Comparison of ENCODE assay signal across 23 cellular contexts in genomic region chr20:62097881-62098407, GRCh38. TPM values are rescaled to one million over a fixed set of nuclear protein-coding genes. Genes with fewer than 3 reads are reported as not detected.
DNase-seq lines count a peak whose midpoint lies in the region; ATAC-seq, FAIRE-seq and TF ChIP-seq lines count a peak whose summit lies in the region.
"Had no signal": no experiment of that assay in that cellular context is flagged by ENCODE, and none has a peak within 500 bp of the region (broad histone marks: within the 10 kb centered on the region; RNA-seq: fewer than 3 reads in every experiment).

No MANE protein-coding gene starts in this region.

- ATAC-seq in activated naive CD8-positive, alpha-beta T cell treated with anti-CD3 and anti-CD28 coated beads, Interleukin-2, amount 50 U/mL, for 24 hours = peak; percentile 24
- ATAC-seq in GM23338 = peak; percentile 68
- ATAC-seq: GM12878 had no signal

- no peaks in the 10 kb centered on the region for H3K27me3 ChIP-seq in GM23338 (ENCODE audit: insufficient read depth)
- peaks cover 0 to 8% (median 0%) of the 10 kb centered on the region in 3 experiments for H3K27me3 ChIP-seq in neuronal stem cell (ENCODE audit: control insufficient read depth in 3 of 3, insufficient read depth in 3 of 3, low read depth in 1 of 3, low read length in 3 of 3)

- H3K36me3 ChIP-seq in GM23338 (ENCODE audit: insufficient read depth) (no peaks in the 10 kb centered on the region), neuronal stem cell (replicated peaks in 1 of 2; ENCODE audit: control insufficient read depth in 2 of 2, insufficient read depth in 2 of 2, low read length in 2 of 2) (no peaks in the 10 kb centered on the region)
- H3K36me3 ChIP-seq: HAP-1 had no signal

- H3K4me3 Mint-ChIP-seq in activated naive CD8-positive, alpha-beta T cell treated with anti-CD3 and anti-CD28 coated beads, Interleukin-2, amount 50 U/mL, for 24 hours = no peak overlapping the region
- no peak overlapping the region for H3K4me3 Mint-ChIP-seq in activated naive CD8-positive, alpha-beta T cell treated with anti-CD3 and anti-CD28 coated beads for 36 hours
- no peak overlapping the region for H3K4me3 Mint-ChIP-seq in GM23338
- H3K4me3 Mint-ChIP-seq: B cell, HFFc6 had no signal

- H2BK120ac ChIP-seq in neuronal stem cell (ENCODE audit: low read depth, low read length) = no peak overlapping the region

- no peaks in the 10 kb centered on the region for H3K36me3 Mint-ChIP-seq in activated naive CD8-positive, alpha-beta T cell treated with anti-CD3 and anti-CD28 coated beads, Interleukin-2, amount 50 U/mL, for 24 hours (ENCODE audit: low read depth)
- H3K36me3 Mint-ChIP-seq in activated naive CD8-positive, alpha-beta T cell treated with anti-CD3 and anti-CD28 coated beads for 36 hours = peaks cover 6% of the 10 kb centered on the region
- no peaks in the 10 kb centered on the region; the same call in 2 of the 3 replicates for H3K36me3 Mint-ChIP-seq in GM23338 (ENCODE audit: low read depth)

- H3K4me3 ChIP-seq in GM23338 = no peak overlapping the region
- H3K4me3 ChIP-seq in neuronal stem cell (ENCODE audit: low read length in 2 of 2) = no peak overlapping the region
- H3K4me3 ChIP-seq: GM12878, GM23248, HAP-1 had no signal

- TF ChIP-seq CTCF in GM23338 (conservative IDR thresholded peaks at IDR 0.05; ENCODE audit: low read depth in 2 of 2) = no peak

- no peaks in the 10 kb centered on the region for H3K9me2 ChIP-seq in GM23338 (ENCODE audit: insufficient read depth)

- no peak overlapping the region for H4K8ac ChIP-seq in neuronal stem cell (ENCODE audit: low read depth, low read length)

- H3K79me1 ChIP-seq in neuronal stem cell (ENCODE audit: low read depth, low read length) = no peaks in the 10 kb centered on the region

- no peak overlapping the region for H3K27ac Mint-ChIP-seq in activated naive CD8-positive, alpha-beta T cell treated with anti-CD3 and anti-CD28 coated beads, Interleukin-2, amount 50 U/mL, for 24 hours
- H3K27ac Mint-ChIP-seq in activated naive CD8-positive, alpha-beta T cell treated with anti-CD3 and anti-CD28 coated beads for 36 hours = no peak overlapping the region
- no peak overlapping the region for H3K27ac Mint-ChIP-seq in GM23338
- H3K27ac Mint-ChIP-seq: B cell; CD4-positive, alpha-beta memory T cell; HFFc6 had no signal

- WGBS in neuronal stem cell (ENCODE audit: extremely low coverage in 2 of 2, insufficient read length in 2 of 2, insufficient replicate concordance in 1 of 2), 2 donors = no CpG with 5 or more reads among the region's 16 CpGs

- FAIRE-seq in GM19239 (lab: Jason Lieb, UNC) = no peak
- FAIRE-seq: A204.1, G401.6, GM12878, GM18507 had no signal

- H3K23ac ChIP-seq in neuronal stem cell (ENCODE audit: low read depth, low read length, poor library complexity) = no peak overlapping the region

- H3K14ac ChIP-seq in neuronal stem cell (ENCODE audit: low read length) = peak overlapping the region; percentile 89

- peak overlapping the region; percentile 63 for H2AK5ac ChIP-seq in neuronal stem cell (ENCODE audit: low read depth, low read length)

- H3K18ac ChIP-seq in neuronal stem cell (ENCODE audit: low read length) = peak overlapping the region; percentile 28

- H2AFZ ChIP-seq in GM23338 (no peak overlapping the region; the same call in 1 of the 2 replicates), neuronal stem cell (ENCODE audit: low read length) (no peak overlapping the region)
- H2AFZ ChIP-seq: GM23248 had no signal

- H3K4ac ChIP-seq in neuronal stem cell (ENCODE audit: low read length) = no peak overlapping the region

- H3K27me3 Mint-ChIP-seq in activated naive CD8-positive, alpha-beta T cell treated with anti-CD3 and anti-CD28 coated beads, Interleukin-2, amount 50 U/mL, for 24 hours = peaks cover 3% of the 10 kb centered on the region
- H3K27me3 Mint-ChIP-seq in activated naive CD8-positive, alpha-beta T cell treated with anti-CD3 and anti-CD28 coated beads for 36 hours = peaks cover 6% of the 10 kb centered on the region
- peaks cover 8% of the 10 kb centered on the region for H3K27me3 Mint-ChIP-seq in GM23338 (ENCODE audit: insufficient read depth, low read depth, poor library complexity)

- H3K4me2 ChIP-seq in GM23338 (no peak overlapping the region), neuronal stem cell (ENCODE audit: insufficient read depth, low read length, poor library complexity, severe bottlenecking) (no peak overlapping the region)

- no peaks in the 10 kb centered on the region for H3K79me2 ChIP-seq in GM23338 (replicated peaks; ENCODE audit: insufficient read depth)

- H3F3A ChIP-seq in GM23338 (replicated peaks; ENCODE audit: low read depth) = no peaks in the 10 kb centered on the region

- H3K4me1 Mint-ChIP-seq in activated naive CD8-positive, alpha-beta T cell treated with anti-CD3 and anti-CD28 coated beads, Interleukin-2, amount 50 U/mL, for 24 hours = no peaks in the 10 kb centered on the region
- H3K4me1 Mint-ChIP-seq in activated naive CD8-positive, alpha-beta T cell treated with anti-CD3 and anti-CD28 coated beads for 36 hours = no peaks in the 10 kb centered on the region
- no peaks in the 10 kb centered on the region; the same call in 2 of the 3 replicates for H3K4me1 Mint-ChIP-seq in GM23338
- H3K4me1 Mint-ChIP-seq: B cell; CD4-positive, alpha-beta memory T cell had no signal

- peaks cover 18% of the 10 kb centered on the region for H3K9me3 Mint-ChIP-seq in activated naive CD8-positive, alpha-beta T cell treated with anti-CD3 and anti-CD28 coated beads, Interleukin-2, amount 50 U/mL, for 24 hours
- peaks cover 10% of the 10 kb centered on the region for H3K9me3 Mint-ChIP-seq in activated naive CD8-positive, alpha-beta T cell treated with anti-CD3 and anti-CD28 coated beads for 36 hours
- no peaks in the 10 kb centered on the region; the same call in 2 of the 3 replicates for H3K9me3 Mint-ChIP-seq in GM23338

- no peak overlapping the region for H2BK5ac ChIP-seq in neuronal stem cell (ENCODE audit: low read length)

- no peak overlapping the region for H3K27ac ChIP-seq in GM23338 (ENCODE audit: low read depth)
- H3K27ac ChIP-seq in neuronal stem cell (replicated peaks; ENCODE audit: low read length) = no peak overlapping the region
- H3K27ac ChIP-seq: 22Rv1, GM23248 had no signal

- H3K9me3 ChIP-seq in neuronal stem cell (replicated peaks in 1 of 2; ENCODE audit: control insufficient read depth in 2 of 2, insufficient read depth in 1 of 2, low read depth in 1 of 2, low read length in 2 of 2) = peaks cover 0 to 14% of the 10 kb centered on the region in 2 donors
- H3K9me3 ChIP-seq: HAP-1 had no signal

- no peak overlapping the region for H4K91ac ChIP-seq in neuronal stem cell (ENCODE audit: low read depth, low read length, poor library complexity)

- no peak for DNase-seq in activated naive CD8-positive, alpha-beta T cell treated with anti-CD3 and anti-CD28 coated beads, Interleukin-2, amount 50 U/mL, for 24 hours
- DNase-seq in activated naive CD8-positive, alpha-beta T cell treated with anti-CD3 and anti-CD28 coated beads for 36 hours = no peak
- DNase-seq in D341Med (ENCODE audit: low spot score) = peak; percentile 22
- peak; percentile 33 for DNase-seq in GM23338 (ENCODE audit: low spot score)
- DNase-seq in neuronal stem cell (ENCODE audit: low spot score) = no peak
- DNase-seq in GM19239 (ENCODE audit: insufficient read length, low spot score) = no peak
- DNase-seq in HT-29 (ENCODE audit: low spot score) = no peak
- no peak for DNase-seq in NCI-H748 treated with DMSO at 0.1 percent for 48 hours (lab: John Stamatoyannopoulos, UW)
- DNase-seq: C1 segment of cervical spinal cord; Calu3; CD4-positive, alpha-beta memory T cell; COR-L47; DMS153; DND-41; GM23248; HFFc6 had no signal

- no peaks in the 10 kb centered on the region for H4K20me1 ChIP-seq in GM23338 (replicated peaks; ENCODE audit: insufficient read depth)

- H3K4me1 ChIP-seq in GM23338 (ENCODE audit: insufficient read depth) (no peaks in the 10 kb centered on the region), neuronal stem cell (ENCODE audit: control insufficient read depth in 2 of 2, insufficient read depth in 1 of 2, low read depth in 1 of 2, low read length in 2 of 2) (no peaks in the 10 kb centered on the region)
- H3K4me1 ChIP-seq: HAP-1 had no signal

- peak overlapping the region; percentile 69 for H2BK12ac ChIP-seq in neuronal stem cell (ENCODE audit: low read length)

- H3K9ac ChIP-seq in neuronal stem cell (ENCODE audit: low read depth, low read length, poor library complexity) = no peak overlapping the region
- H3K9ac ChIP-seq: GM23248 had no signal

- peak overlapping the region; percentile 89 for H2BK15ac ChIP-seq in neuronal stem cell (ENCODE audit: low read length)

RNA-seq across cellular contexts. Expression of gene LSM14B, which starts 24.3 kb away (rescaled TPM):
- 10 to 100 TPM; 32.8 to 34.5 TPM for total RNA-seq in activated naive CD8-positive, alpha-beta T cell treated with anti-CD3 and anti-CD28 coated beads for 36 hours
- total RNA-seq in GM23338 (2014; rRNA removed; shearing (Covaris generic)) = 46.3 and 55.7 TPM in 2 replicates
- 9.6 and 12.1 TPM in 2 replicates for polyA plus RNA-seq in GM23338 (2016; fragmentation: Nextera tagmentation; extraction: Ambion mirVana)
- 74.7 TPM for polyA plus RNA-seq in neuronal stem cell (2013, experiment 1 of 2)
- polyA plus RNA-seq in neuronal stem cell (2013, experiment 2 of 2) = 78.8 TPM
- 76.1 and 80.0 TPM in 2 replicates for total RNA-seq in HT-29 (2014; rRNA removed; shearing (Covaris generic))

RNA-seq across cellular contexts. Expression of gene TAF4, which starts 32.3 kb away (rescaled TPM):
- 10 to 100 TPM; 15.2 to 16.4 TPM for total RNA-seq in activated naive CD8-positive, alpha-beta T cell treated with anti-CD3 and anti-CD28 coated beads for 36 hours
- 33.9 and 60.0 TPM in 2 replicates for total RNA-seq in GM23338 (2014; rRNA removed; shearing (Covaris generic))
- 7.2 and 7.8 TPM in 2 replicates for polyA plus RNA-seq in GM23338 (2016; fragmentation: Nextera tagmentation; extraction: Ambion mirVana)
- 13.5 TPM for polyA plus RNA-seq in neuronal stem cell (2013, experiment 1 of 2)
- polyA plus RNA-seq in neuronal stem cell (2013, experiment 2 of 2) = 15.0 TPM
- 12.2 and 14.1 TPM in 2 replicates for total RNA-seq in HT-29 (2014; rRNA removed; shearing (Covaris generic))

RNA-seq across cellular contexts. Expression of gene PSMA7, which starts 45.2 kb away (rescaled TPM):
- 100 to 1,000 TPM; 362 to 367 TPM for total RNA-seq in activated naive CD8-positive, alpha-beta T cell treated with anti-CD3 and anti-CD28 coated beads for 36 hours
- total RNA-seq in GM23338 (2014; rRNA removed; shearing (Covaris generic)) = 357 and 427 TPM in 2 replicates
- 610 and 628 TPM in 2 replicates for polyA plus RNA-seq in GM23338 (2016; fragmentation: Nextera tagmentation; extraction: Ambion mirVana)
- 299 TPM for polyA plus RNA-seq in neuronal stem cell (2013, experiment 1 of 2)
- polyA plus RNA-seq in neuronal stem cell (2013, experiment 2 of 2) = 308 TPM
- 822 and 933 TPM in 2 replicates for total RNA-seq in HT-29 (2014; rRNA removed; shearing (Covaris generic))

RNA-seq across cellular contexts. Expression of gene SS18L1, which starts 45.6 kb away (rescaled TPM):
- total RNA-seq in activated naive CD8-positive, alpha-beta T cell treated with anti-CD3 and anti-CD28 coated beads for 36 hours = 10 to 100 TPM; 12.1 to 12.3 TPM
- 24.6 and 32.6 TPM in 2 replicates for total RNA-seq in GM23338 (2014; rRNA removed; shearing (Covaris generic))
- polyA plus RNA-seq in GM23338 (2016; fragmentation: Nextera tagmentation; extraction: Ambion mirVana) = 6.5 and 7.3 TPM in 2 replicates
- 13.7 TPM for polyA plus RNA-seq in neuronal stem cell (2013, experiment 1 of 2)
- polyA plus RNA-seq in neuronal stem cell (2013, experiment 2 of 2) = 13.4 TPM
- 57.1 and 65.8 TPM in 2 replicates for total RNA-seq in HT-29 (2014; rRNA removed; shearing (Covaris generic))

Comparison
In these comparisons a context has a peak if more than half of its experiments do, and no peak if none do; other contexts are left out.
1. DNase-seq: peak in D341Med (single experiment) and GM23338 (single experiment); none in activated naive CD8-positive, alpha-beta T cell treated with anti-CD3 and anti-CD28 coated beads, Interleukin-2, amount 50 U/mL, for 24 hours (single experiment), activated naive CD8-positive, alpha-beta T cell treated with anti-CD3 and anti-CD28 coated beads for 36 hours (single experiment), neuronal stem cell (single experiment), GM19239 (single experiment), HT-29 (single experiment) and NCI-H748 treated with DMSO at 0.1 percent for 48 hours (single experiment).